In the genomic region with DNA sequence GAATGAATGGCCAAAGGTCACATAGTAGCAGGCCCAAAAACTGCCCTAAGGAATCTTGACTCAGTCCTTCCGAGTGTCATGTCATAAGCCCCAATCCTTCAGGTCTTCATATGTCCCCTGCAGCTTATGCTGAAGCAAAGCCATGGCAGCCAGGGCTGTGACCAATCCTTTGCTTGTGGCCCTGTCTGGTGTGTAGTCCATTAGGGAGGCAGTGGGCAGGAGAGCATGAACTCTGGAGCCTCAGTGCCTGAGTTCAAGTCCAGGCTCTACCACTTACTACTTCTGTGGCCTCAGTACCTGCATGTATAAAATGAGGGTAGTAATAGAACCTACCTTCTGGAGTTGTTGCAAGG, we compare ENCODE assay signal across 11 cellular contexts. TPM values are rescaled to one million over a fixed set of nuclear protein-coding genes. Genes with fewer than 3 reads are reported as not detected.
A peak's percentile ranks its signal among the peaks of the same experiment; 100 is the strongest.
DNase-seq lines count a peak whose midpoint lies in the region; ATAC-seq and TF ChIP-seq lines count a peak whose summit lies in the region.
"Had no signal": no experiment of that assay in that cellular context is flagged by ENCODE, and none has a peak within 500 bp of the region (broad histone marks: within the 10 kb centered on the region; RNA-seq: fewer than 3 reads in every experiment).

No MANE protein-coding gene starts in this region.

- no peak overlapping the region for H2AFZ ChIP-seq in HCT116 (ENCODE audit: low read depth, low read length, poor library complexity, severe bottlenecking)

- H3K27ac ChIP-seq in BLaER1, result no peak overlapping the region
- 0 out of 2 replicates have a peak overlapping the region, but pooled peaks have one; percentile 11 for H3K27ac ChIP-seq in HCT116 (ENCODE audit: low read depth, low read length)
- peak overlapping the region; percentile 59 for H3K27ac ChIP-seq in effector memory CD4-positive, alpha-beta T cell (ENCODE audit: insufficient read depth, low read length, poor library complexity, severe bottlenecking)
- peak overlapping the region; percentile 86 for H3K27ac ChIP-seq in neutrophil

- no peak for TF ChIP-seq CTCF in HCT116 (IDR thresholded peaks at IDR 0.05 in 2 of 3, conservative IDR thresholded peaks at IDR 0.05 in 1 of 3; ENCODE audit: borderline replicate concordance in 1 of 3, insufficient read depth in 1 of 3, low read depth in 2 of 3, low read length in 2 of 3)
- no peak for TF ChIP-seq CTCF in neutrophil (IDR thresholded peaks at IDR 0.05)

- H3K4me2 ChIP-seq in BLaER1 (peak overlapping the region; percentile 81), HCT116 (ENCODE audit: low read length) (peak overlapping the region; percentile 89)

- H3K9me3 ChIP-seq in BLaER1 (no peaks in the 10 kb centered on the region), HCT116 (ENCODE audit: control insufficient read depth in 1 of 2, insufficient read depth in 1 of 2, low read depth in 1 of 2, low read length in 2 of 2) (no peaks in the 10 kb centered on the region), neutrophil (no peaks in the 10 kb centered on the region)
- no peaks in the 10 kb centered on the region for H3K9me3 ChIP-seq in effector memory CD4-positive, alpha-beta T cell (ENCODE audit: control insufficient read depth, low read length)

- POLR2A ChIA-PET in HCT116 (lab: Charles Lee), result no interaction called here

- DNase-seq in HCT116 (ENCODE audit: low read depth, low spot score) (no peak), DMS53 treated with DMSO at 0.1 percent for 48 hours (lab: John Stamatoyannopoulos, UW; ENCODE audit: unreplicated experiment) (no peak), NCI-H526 treated with DMSO at 0.1 percent for 48 hours (lab: John Stamatoyannopoulos, UW) (no peak)
- DNase-seq in effector memory CD4-positive, alpha-beta T cell, result no peak
- DNase-seq: activated T-cell treated with anti-CD3 and anti-CD28 coated beads for 4 hours, NCI-H1092 treated with DMSO at 0.1 percent for 48 hours had no signal

- BruUV-seq in HCT116 (replicated peaks; lab: Mats Ljungman, UMichigan), result no TSS peak

- H3K36me3 ChIP-seq in BLaER1 (peaks cover 6% of the 10 kb centered on the region; the same call in 1 of the 2 replicates), HCT116 (ENCODE audit: control insufficient read depth in 1 of 2, insufficient read depth in 2 of 2, low read length in 2 of 2) (peaks cover 10 to 15% of the 10 kb centered on the region in 2 experiments; a peak in 3 of 4 replicates), neutrophil (peaks cover 42% of the 10 kb centered on the region)
- H3K36me3 ChIP-seq in effector memory CD4-positive, alpha-beta T cell (ENCODE audit: control insufficient read depth, insufficient read depth, low read length), result no peaks in the 10 kb centered on the region

- peaks cover 76% of the 10 kb centered on the region for H3K4me1 ChIP-seq in BLaER1
- peaks cover 69 to 77% of the 10 kb centered on the region in 2 experiments for H3K4me1 ChIP-seq in HCT116 (ENCODE audit: control insufficient read depth in 1 of 2, insufficient read depth in 2 of 2, low read length in 2 of 2)
- peaks cover 98% of the 10 kb centered on the region for H3K4me1 ChIP-seq in effector memory CD4-positive, alpha-beta T cell (ENCODE audit: control insufficient read depth, insufficient read depth, low read length, poor library complexity, severe bottlenecking)
- H3K4me1 ChIP-seq in neutrophil (ENCODE audit: control insufficient read depth in 1 of 2, insufficient read depth in 1 of 2, low read depth in 1 of 2, low read length in 1 of 2), result peaks cover 98% of the 10 kb centered on the region in 2 experiments

- H3K27me3 ChIP-seq in BLaER1 (no peaks in the 10 kb centered on the region), HCT116 (ENCODE audit: insufficient read depth, low read length) (no peaks in the 10 kb centered on the region), neutrophil (no peaks in the 10 kb centered on the region)
- no peaks in the 10 kb centered on the region for H3K27me3 ChIP-seq in effector memory CD4-positive, alpha-beta T cell (replicated peaks; ENCODE audit: control insufficient read depth, insufficient read depth, low read length, poor library complexity, severe bottlenecking)

- peaks cover 89% of the 10 kb centered on the region for H3K79me2 ChIP-seq in HCT116 (ENCODE audit: insufficient read depth, low read length)

- H3K4me3 ChIP-seq in BLaER1 (no peak overlapping the region), HCT116 (replicated peaks in 1 of 2; ENCODE audit: low read depth in 1 of 2, low read length in 2 of 2) (no peak overlapping the region), neutrophil (ENCODE audit: low read depth in 1 of 2, low read length in 1 of 2) (no peak overlapping the region)
- H3K4me3 ChIP-seq in effector memory CD4-positive, alpha-beta T cell (ENCODE audit: insufficient read depth, low read depth, low read length, poor library complexity, severe bottlenecking), result no peak overlapping the region

- H3K9me2 ChIP-seq in HCT116 (ENCODE audit: insufficient read depth), result no peaks in the 10 kb centered on the region

- TF ChIP-seq RAD21 in HCT116 (IDR thresholded peaks at IDR 0.05; ENCODE audit: low read depth), result no peak

- H4K20me1 ChIP-seq in BLaER1 (peaks cover 16% of the 10 kb centered on the region), HCT116 (ENCODE audit: insufficient read depth) (peaks cover 4% of the 10 kb centered on the region; the same call in 1 of the 2 replicates)

- TF ChIP-seq POLR2A in HCT116 (IDR thresholded peaks at IDR 0.05; ENCODE audit: borderline replicate concordance, extremely low read depth, insufficient read depth, insufficient read length), result no peak

- ATAC-seq in HCT116, result no peak
- ATAC-seq in HG03025 (IDR thresholded peaks at IDR 0.05; ENCODE audit: low FRiP score, unreplicated experiment), result no peak
- ATAC-seq in GM18519 (IDR thresholded peaks at IDR 0.05; ENCODE audit: low FRiP score, unreplicated experiment), result no peak
- ATAC-seq: stimulated activated memory B cell treated with anti-CD40 and anti-IgM and Interleukin-4, amounts not matched to agents 10 μg/mL and 1 μg/mL and 100 μg/mL, for 72 hours had no signal

- CTCF ChIA-PET in HCT116 (lab: Charles Lee), result interaction anchor here (0.6 to 1.2 kb wide), 3 partner anchors 34 to 52 kb away, joined by 3 read pairs; no protein-coding TSS in a partner anchor

- H3K9ac ChIP-seq in BLaER1, result no peak overlapping the region
- peak overlapping the region; percentile 48 for H3K9ac ChIP-seq in HCT116 (ENCODE audit: low read length)

- RAD21 ChIA-PET in HCT116 (lab: Charles Lee; ENCODE audit: low non-redundant PET in 1 of 2, low total read pairs in 2 of 2, uncharacterized antibody in 2 of 2, unreplicated experiment in 2 of 2), result no interaction called here

- intact Hi-C loops in HCT116 (cut with micrococcal nuclease), result no loop called here

TF ChIP-seq in HCT116, 20 proteins besides CTCF, POLR2A, EP300 and RAD21:
- TF ChIP-seq POLR2AphosphoS5 (IDR thresholded peaks at IDR 0.05; ENCODE audit: low read depth, low read length) (no peak), CBX3 (IDR thresholded peaks at IDR 0.05; ENCODE audit: low read depth) (no peak), YY1 (IDR thresholded peaks at IDR 0.05; ENCODE audit: extremely low read depth, insufficient replicate concordance, low read depth, low read length) (no peak), MAX (IDR thresholded peaks at IDR 0.05) (no peak), EZH2phosphoT487 (IDR thresholded peaks at IDR 0.05; ENCODE audit: borderline replicate concordance) (no peak), TCF7L2 (IDR thresholded peaks at IDR 0.05; ENCODE audit: borderline replicate concordance, extremely low read depth, insufficient read depth, insufficient read length) (no peak), CEBPB (IDR thresholded peaks at IDR 0.05; ENCODE audit: low read depth) (no peak), ZBTB33 (IDR thresholded peaks at IDR 0.05; ENCODE audit: extremely low read depth, insufficient replicate concordance, low read length) (no peak), EGR1 (IDR thresholded peaks at IDR 0.05; ENCODE audit: low read depth) (no peak)
TF ChIP-seq in HCT116: peak in this region for 0.

RNA-seq across cellular contexts. Expression of gene PLEKHG3, which starts 20.3 kb away (rescaled TPM):
- total RNA-seq in HCT116 (2021; ENCODE audit: unreplicated experiment), result 55.6 TPM
- 36.0 and 37.8 TPM in 2 replicates for polyA plus RNA-seq in HCT116 (2012)
